Comparison of ENCODE assay signal across 15 cellular contexts in the genomic region with DNA sequence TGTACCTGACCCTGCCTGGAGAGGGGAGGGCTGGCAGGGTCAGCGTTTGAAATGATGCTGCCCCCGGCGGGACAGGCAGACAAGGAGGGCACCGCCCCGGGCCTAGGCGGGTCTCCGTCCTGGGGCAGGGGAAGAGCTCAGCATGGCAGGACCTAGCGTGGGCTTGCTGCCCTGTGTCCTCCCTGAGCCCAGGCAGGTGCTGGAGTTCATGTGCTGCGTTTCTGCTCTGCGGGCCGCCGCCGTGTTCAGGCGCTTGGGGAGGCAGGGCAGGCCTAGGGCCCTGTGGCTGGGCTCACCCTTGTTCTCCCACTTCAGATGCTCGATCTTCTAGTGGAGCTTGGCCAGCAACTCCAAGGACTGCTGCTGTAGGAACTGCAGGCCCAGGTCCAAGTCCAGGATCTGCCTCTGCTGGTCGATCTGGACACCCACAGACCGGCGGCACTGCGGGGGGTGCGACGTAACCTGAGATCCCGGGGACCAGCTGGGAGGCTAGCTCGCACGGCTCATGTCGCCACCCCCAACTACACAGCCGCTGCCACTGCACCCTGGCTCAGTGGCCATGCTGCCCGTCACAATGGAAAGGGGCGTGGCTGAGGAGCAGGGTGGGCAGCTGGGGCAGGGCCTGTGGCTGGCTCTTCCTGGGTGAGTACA.
DNase-seq lines count a peak whose midpoint lies in the region; ATAC-seq and TF ChIP-seq lines count a peak whose summit lies in the region.
"Had no signal": no experiment of that assay in that cellular context is flagged by ENCODE, and none has a peak within 500 bp of the region (broad histone marks: within the 10 kb centered on the region; RNA-seq: fewer than 3 reads in every experiment).

No MANE protein-coding gene starts in this region.

- no peaks in the 10 kb centered on the region for H3K9me3 ChIP-seq in right lobe of liver
- H3K9me3 ChIP-seq: sigmoid colon, tibial nerve had no signal

- no peaks in the 10 kb centered on the region for H3K4me1 ChIP-seq in right lobe of liver
- H3K4me1 ChIP-seq: tibial nerve had no signal

- TF ChIP-seq CTCF in AG10803 (conservative IDR thresholded peaks at IDR 0.05; ENCODE audit: low read length) (no peak), brain microvascular endothelial cell (IDR thresholded peaks at IDR 0.05; ENCODE audit: low read depth, low read length, missing control alignments) (peak; percentile 3), right lobe of liver (IDR thresholded peaks at IDR 0.05) (no peak)

- H3K27ac ChIP-seq in brain microvascular endothelial cell (no peak overlapping the region), right lobe of liver (no peak overlapping the region)
- H3K27ac ChIP-seq: C4-2B, KMS-11, sigmoid colon, tibial nerve had no signal

- H3K36me3 ChIP-seq in brain microvascular endothelial cell (replicated peaks) (peaks cover 9% of the 10 kb centered on the region), right lobe of liver (peaks cover 0 to 8% (median 0%) of the 10 kb centered on the region in 4 donors)

- intact Hi-C loops in right lobe of liver (cut with DNase I) = no loop called here

- 20% methylated on average over 2 of the region's 28 CpGs for WGBS in right lobe of liver (ENCODE audit: insufficient coverage, low coverage, low lambda C conversion rate, missing lambda C conversion rate)

- DNase-seq in AG10803 (ENCODE audit: low read depth) = peak; percentile 26
- DNase-seq in NCI-H1092 (lab: John Stamatoyannopoulos, UW) = peak; percentile 85
- DNase-seq in brain microvascular endothelial cell = peak; percentile 71
- DNase-seq in right lobe of liver = peak in 2 of 3 donors; percentile 20 to 44
- no peak for DNase-seq in kidney tubule cell (ENCODE audit: low spot score)
- DNase-seq in stimulated activated CD4-positive, alpha-beta T cell treated with anti-CD3 and anti-CD28 coated beads, Interleukin-4, amount 100 ng/mL, for 4 hours = no peak
- DNase-seq: midbrain, NCI-H2227 treated with DMSO at 0.1 percent for 48 hours, sigmoid colon had no signal

- in situ Hi-C loops in brain microvascular endothelial cell (cut with HindIII; ENCODE audit: low pct_ligation_motif_present, low sequenced_read_pairs) = no loop called here

- TF ChIP-seq POLR2A in right lobe of liver (IDR thresholded peaks at IDR 0.05) = no peak

- ATAC-seq in right lobe of liver (no peak), HG03139 (IDR thresholded peaks at IDR 0.05; ENCODE audit: unreplicated experiment) (no peak), GM18870 (IDR thresholded peaks at IDR 0.05; ENCODE audit: unreplicated experiment) (no peak)
- ATAC-seq: activated CD4-positive, CD25-positive, alpha-beta regulatory T cell treated with anti-CD3 and anti-CD28 coated beads, Interleukin-2, amount 50 U/mL, for 24 hours had no signal

- H3K4me3 ChIP-seq in AG10803 (ENCODE audit: low read length) (no peak overlapping the region), brain microvascular endothelial cell (ENCODE audit: low read depth, low read length) (no peak overlapping the region), right lobe of liver (no peak overlapping the region)
- H3K4me3 ChIP-seq: sigmoid colon, tibial nerve had no signal

- H3K27me3 ChIP-seq in brain microvascular endothelial cell (replicated peaks) = no peaks in the 10 kb centered on the region
- no peaks in the 10 kb centered on the region for H3K27me3 ChIP-seq in right lobe of liver
- H3K27me3 ChIP-seq: sigmoid colon, tibial nerve had no signal

Comparison
In these comparisons a context has a peak if more than half of its experiments do, and no peak if none do; other contexts are left out.
1. DNase-seq: peak in AG10803 (single experiment), NCI-H1092 (single experiment), brain microvascular endothelial cell (single experiment) and right lobe of liver (2 of 3); none in kidney tubule cell (single experiment) and stimulated activated CD4-positive, alpha-beta T cell treated with anti-CD3 and anti-CD28 coated beads, Interleukin-4, amount 100 ng/mL, for 4 hours (0 of 2).